10 cellular contexts compared by ENCODE assay signal in the genomic region with DNA sequence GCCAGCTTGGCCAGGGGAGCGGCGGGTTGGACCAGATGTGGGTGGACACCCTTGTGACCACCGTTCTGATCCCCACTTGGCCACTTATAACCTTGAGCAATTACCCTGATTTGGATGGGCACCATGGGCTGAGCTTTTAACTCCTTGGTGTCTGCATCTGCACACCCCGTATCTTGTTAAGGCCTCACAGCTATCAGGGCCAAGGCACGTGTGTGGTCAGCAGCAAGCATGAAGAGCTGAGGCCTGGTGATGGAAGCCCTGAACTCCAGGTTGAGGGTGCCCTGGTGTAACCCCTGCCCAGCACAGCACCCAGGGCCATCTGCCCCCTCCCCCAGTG.
DNase-seq lines count a peak whose midpoint lies in the region; ATAC-seq, FAIRE-seq and TF ChIP-seq lines count a peak whose summit lies in the region.
"Had no signal": no experiment of that assay in that cellular context is flagged by ENCODE, and none has a peak within 500 bp of the region (broad histone marks: within the 10 kb centered on the region; RNA-seq: fewer than 3 reads in every experiment).

No MANE protein-coding gene starts in this region.

- TF ChIP-seq EP300 in gastroesophageal sphincter (IDR thresholded peaks at IDR 0.05) = no peak

- no peak overlapping the region for H3K4me3 Mint-ChIP-seq in osteocyte (ENCODE audit: unreplicated experiment)

- no peak for TF ChIP-seq CTCF in heart left ventricle (IDR thresholded peaks at IDR 0.05)
- TF ChIP-seq CTCF in gastroesophageal sphincter (IDR thresholded peaks at IDR 0.05) = no peak
- TF ChIP-seq CTCF in osteocyte (IDR thresholded peaks at IDR 0.05) = no peak

- H3K36me3 ChIP-seq in heart left ventricle (peaks cover 0 to 15% (median 8%) of the 10 kb centered on the region in 9 donors), gastroesophageal sphincter (peaks cover 0 to 14% of the 10 kb centered on the region in 2 donors)

- TF ChIP-seq POLR2A in heart left ventricle (IDR thresholded peaks at IDR 0.05) (no peak), gastroesophageal sphincter (IDR thresholded peaks at IDR 0.05) (no peak)

- peaks cover 71% of the 10 kb centered on the region for H3K4me1 Mint-ChIP-seq in osteocyte (ENCODE audit: unreplicated experiment)

- intact Hi-C loops in heart left ventricle (cut with DNase I) (no loop called here), cardiac septum (cut with DNase I) (loop anchor here (2.0 kb wide), 1 partner anchor 27 kb away; no protein-coding TSS in a partner anchor), sciatic nerve (cut with DNase I) (no loop called here)

- no peaks in the 10 kb centered on the region for H3K27me3 Mint-ChIP-seq in osteocyte (ENCODE audit: unreplicated experiment)

- 32 to 49% (median 47%) methylated on average over 5 of the region's 5 CpGs; no CpG with 5 or more reads in 1 of the 4 donors for WGBS in heart left ventricle, 4 donors
- WGBS in gastroesophageal sphincter (ENCODE audit: low coverage in 1 of 2), 2 donors = 60% methylated on average over 1 of the region's 5 CpGs; no CpG with 5 or more reads in 1 of the 2 donors

- no peaks in the 10 kb centered on the region for H3K9me3 Mint-ChIP-seq in osteocyte (ENCODE audit: unreplicated experiment)

- H3K27ac Mint-ChIP-seq in osteocyte (ENCODE audit: unreplicated experiment) = peak overlapping the region; percentile 93

- DNase-seq in heart left ventricle = no peak
- DNase-seq in cardiac septum (ENCODE audit: low spot score) = no peak
- DNase-seq in osteocyte (ENCODE audit: extremely low spot score, unreplicated experiment) = no peak
- no peak for DNase-seq in sciatic nerve (ENCODE audit: low spot score)
- DNase-seq in NCI-H69 (lab: John Stamatoyannopoulos, UW) = no peak
- DNase-seq in NCI-H2227 treated with DMSO at 0.1 percent for 48 hours (lab: John Stamatoyannopoulos, UW) = no peak
- DNase-seq in GM19239 (ENCODE audit: insufficient read length, low spot score) = no peak
- DNase-seq: anterior cingulate cortex, NCI-H526 treated with DMSO at 0.1 percent for 48 hours had no signal

- no peak for FAIRE-seq in GM19239 (lab: Jason Lieb, UNC)

- H3K36me3 Mint-ChIP-seq in osteocyte (ENCODE audit: unreplicated experiment) = peaks cover 8% of the 10 kb centered on the region

- H3K27ac ChIP-seq in heart left ventricle = peak overlapping the region; percentile 58 to 98 (median 90)
- H3K27ac ChIP-seq in gastroesophageal sphincter = peak overlapping the region; percentile 51 to 92 (median 86)

- H3K4me3 ChIP-seq in heart left ventricle (no peak overlapping the region), gastroesophageal sphincter (no peak overlapping the region)

- ATAC-seq in heart left ventricle (peak in 1 of 4 donors; percentile 0), gastroesophageal sphincter (no peak), sciatic nerve (no peak)

- H3K9me3 ChIP-seq in heart left ventricle = no peaks in the 10 kb centered on the region
- H3K9me3 ChIP-seq in gastroesophageal sphincter = no peaks in the 10 kb centered on the region

- H3K27me3 ChIP-seq in heart left ventricle (no peaks in the 10 kb centered on the region), gastroesophageal sphincter (no peaks in the 10 kb centered on the region)

- H3K4me1 ChIP-seq in heart left ventricle (peaks cover 44 to 100% (median 95%) of the 10 kb centered on the region in 12 donors), gastroesophageal sphincter (peaks cover 16 to 100% (median 95%) of the 10 kb centered on the region in 3 donors)
